Comparison of ENCODE assay signal across 1 cellular context in the genomic region with DNA sequence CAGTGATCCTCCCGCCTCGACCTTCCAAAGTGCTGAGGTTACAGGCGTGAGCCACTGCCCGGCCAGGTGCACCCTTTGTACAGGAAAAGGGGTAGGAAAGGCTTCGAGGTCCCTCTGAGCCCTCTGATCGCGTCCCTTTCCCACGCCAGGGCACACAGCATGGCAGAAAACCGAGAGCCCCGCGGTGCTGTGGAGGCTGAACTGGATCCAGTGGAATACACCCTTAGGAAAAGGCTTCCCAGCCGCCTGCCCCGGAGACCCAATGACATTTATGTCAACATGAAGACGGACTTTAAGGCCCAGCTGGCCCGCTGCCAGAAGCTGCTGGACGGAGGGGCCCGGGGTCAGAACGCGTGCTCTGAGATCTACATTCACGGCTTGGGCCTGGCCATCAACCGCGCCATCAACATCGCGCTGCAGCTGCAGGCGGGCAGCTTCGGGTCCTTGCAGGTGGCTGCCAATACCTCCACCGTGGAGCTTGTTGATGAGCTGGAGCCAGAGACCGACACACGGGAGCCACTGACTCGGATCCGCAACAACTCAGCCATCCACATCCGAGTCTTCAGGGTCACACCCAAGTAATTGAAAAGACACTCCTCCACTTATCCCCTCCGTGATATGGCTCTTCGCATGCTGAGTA.
A peak's percentile ranks its signal among the peaks of the same experiment; 100 is the strongest.
TF ChIP-seq lines count a peak whose summit lies in the region.

No MANE protein-coding gene starts in this region.

TF ChIP-seq in HepG2, 621 proteins besides CTCF, POLR2A, EP300 and RAD21 (continued from another document and continues in another):
- TF ChIP-seq, protein P1, sequence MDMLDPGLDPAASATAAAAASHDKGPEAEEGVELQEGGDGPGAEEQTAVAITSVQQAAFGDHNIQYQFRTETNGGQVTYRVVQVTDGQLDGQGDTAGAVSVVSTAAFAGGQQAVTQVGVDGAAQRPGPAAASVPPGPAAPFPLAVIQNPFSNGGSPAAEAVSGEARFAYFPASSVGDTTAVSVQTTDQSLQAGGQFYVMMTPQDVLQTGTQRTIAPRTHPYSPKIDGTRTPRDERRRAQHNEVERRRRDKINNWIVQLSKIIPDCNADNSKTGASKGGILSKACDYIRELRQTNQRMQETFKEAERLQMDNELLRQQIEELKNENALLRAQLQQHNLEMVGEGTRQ (IDR thresholded peaks at IDR 0.05; ENCODE audit: low read depth, low read length) = no peak
- TF ChIP-seq, protein P1 (CRISPR knock-in tag; IDR thresholded peaks at IDR 0.05; ENCODE audit: borderline replicate concordance) = no peak
- TF ChIP-seq, protein P2, sequence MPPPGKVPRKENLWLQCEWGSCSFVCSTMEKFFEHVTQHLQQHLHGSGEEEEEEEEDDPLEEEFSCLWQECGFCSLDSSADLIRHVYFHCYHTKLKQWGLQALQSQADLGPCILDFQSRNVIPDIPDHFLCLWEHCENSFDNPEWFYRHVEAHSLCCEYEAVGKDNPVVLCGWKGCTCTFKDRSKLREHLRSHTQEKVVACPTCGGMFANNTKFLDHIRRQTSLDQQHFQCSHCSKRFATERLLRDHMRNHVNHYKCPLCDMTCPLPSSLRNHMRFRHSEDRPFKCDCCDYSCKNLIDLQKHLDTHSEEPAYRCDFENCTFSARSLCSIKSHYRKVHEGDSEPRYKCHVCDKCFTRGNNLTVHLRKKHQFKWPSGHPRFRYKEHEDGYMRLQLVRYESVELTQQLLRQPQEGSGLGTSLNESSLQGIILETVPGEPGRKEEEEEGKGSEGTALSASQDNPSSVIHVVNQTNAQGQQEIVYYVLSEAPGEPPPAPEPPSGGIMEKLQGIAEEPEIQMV (CRISPR knock-in tag; IDR thresholded peaks at IDR 0.05; ENCODE audit: low read depth) = 0 out of 2 replicates have a peak, but pooled peaks have one; percentile 47
- TF ChIP-seq ZNF281 (CRISPR knock-in tag; IDR thresholded peaks at IDR 0.05; ENCODE audit: borderline replicate concordance) (no peak), HMGXB3 (CRISPR knock-in tag; IDR thresholded peaks at IDR 0.05; ENCODE audit: borderline replicate concordance) (no peak), KAT8 (CRISPR knock-in tag; IDR thresholded peaks at IDR 0.05) (no peak), HOXA7 (CRISPR knock-in tag; IDR thresholded peaks at IDR 0.05) (no peak), GPBP1L1 (CRISPR knock-in tag; IDR thresholded peaks at IDR 0.05) (no peak), ZNF296 (CRISPR knock-in tag; conservative IDR thresholded peaks at IDR 0.05) (no peak), ZNF687 (CRISPR knock-in tag; IDR thresholded peaks at IDR 0.05) (peak; percentile 91), ZNF136 (CRISPR knock-in tag; IDR thresholded peaks at IDR 0.05; ENCODE audit: low read depth) (no peak), TOPORS (CRISPR knock-in tag; IDR thresholded peaks at IDR 0.05) (peak; percentile 68; the same call in 1 of the 2 replicates), ZNF317 (CRISPR knock-in tag; IDR thresholded peaks at IDR 0.05) (0 out of 2 replicates have a peak, but pooled peaks have one; percentile 22), HOXA3 (CRISPR knock-in tag; IDR thresholded peaks at IDR 0.05) (peak; percentile 37; the same call in 1 of the 2 replicates), ZBTB7B (CRISPR knock-in tag; IDR thresholded peaks at IDR 0.05) (no peak), DDIT3 (CRISPR knock-in tag; IDR thresholded peaks at IDR 0.05) (no peak), MAX (IDR thresholded peaks at IDR 0.05) (peak; percentile 90), KMT2B (CRISPR knock-in tag; IDR thresholded peaks at IDR 0.05) (peak; percentile 22; the same call in 1 of the 2 replicates), ZNF740 (CRISPR knock-in tag; IDR thresholded peaks at IDR 0.05) (0 out of 2 replicates have a peak, but pooled peaks have one; percentile 52)
- TF ChIP-seq, protein P3, sequence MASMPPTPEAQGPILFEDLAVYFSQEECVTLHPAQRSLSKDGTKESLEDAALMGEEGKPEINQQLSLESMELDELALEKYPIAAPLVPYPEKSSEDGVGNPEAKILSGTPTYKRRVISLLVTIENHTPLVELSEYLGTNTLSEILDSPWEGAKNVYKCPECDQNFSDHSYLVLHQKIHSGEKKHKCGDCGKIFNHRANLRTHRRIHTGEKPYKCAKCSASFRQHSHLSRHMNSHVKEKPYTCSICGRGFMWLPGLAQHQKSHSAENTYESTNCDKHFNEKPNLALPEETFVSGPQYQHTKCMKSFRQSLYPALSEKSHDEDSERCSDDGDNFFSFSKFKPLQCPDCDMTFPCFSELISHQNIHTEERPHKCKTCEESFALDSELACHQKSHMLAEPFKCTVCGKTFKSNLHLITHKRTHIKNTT (CRISPR knock-in tag; IDR thresholded peaks at IDR 0.05) = no peak
- TF ChIP-seq, protein P4, sequence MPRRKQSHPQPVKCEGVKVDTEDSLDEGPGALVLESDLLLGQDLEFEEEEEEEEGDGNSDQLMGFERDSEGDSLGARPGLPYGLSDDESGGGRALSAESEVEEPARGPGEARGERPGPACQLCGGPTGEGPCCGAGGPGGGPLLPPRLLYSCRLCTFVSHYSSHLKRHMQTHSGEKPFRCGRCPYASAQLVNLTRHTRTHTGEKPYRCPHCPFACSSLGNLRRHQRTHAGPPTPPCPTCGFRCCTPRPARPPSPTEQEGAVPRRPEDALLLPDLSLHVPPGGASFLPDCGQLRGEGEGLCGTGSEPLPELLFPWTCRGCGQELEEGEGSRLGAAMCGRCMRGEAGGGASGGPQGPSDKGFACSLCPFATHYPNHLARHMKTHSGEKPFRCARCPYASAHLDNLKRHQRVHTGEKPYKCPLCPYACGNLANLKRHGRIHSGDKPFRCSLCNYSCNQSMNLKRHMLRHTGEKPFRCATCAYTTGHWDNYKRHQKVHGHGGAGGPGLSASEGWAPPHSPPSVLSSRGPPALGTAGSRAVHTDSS (CRISPR knock-in tag; conservative IDR thresholded peaks at IDR 0.05) = no peak
- TF ChIP-seq, protein P5, sequence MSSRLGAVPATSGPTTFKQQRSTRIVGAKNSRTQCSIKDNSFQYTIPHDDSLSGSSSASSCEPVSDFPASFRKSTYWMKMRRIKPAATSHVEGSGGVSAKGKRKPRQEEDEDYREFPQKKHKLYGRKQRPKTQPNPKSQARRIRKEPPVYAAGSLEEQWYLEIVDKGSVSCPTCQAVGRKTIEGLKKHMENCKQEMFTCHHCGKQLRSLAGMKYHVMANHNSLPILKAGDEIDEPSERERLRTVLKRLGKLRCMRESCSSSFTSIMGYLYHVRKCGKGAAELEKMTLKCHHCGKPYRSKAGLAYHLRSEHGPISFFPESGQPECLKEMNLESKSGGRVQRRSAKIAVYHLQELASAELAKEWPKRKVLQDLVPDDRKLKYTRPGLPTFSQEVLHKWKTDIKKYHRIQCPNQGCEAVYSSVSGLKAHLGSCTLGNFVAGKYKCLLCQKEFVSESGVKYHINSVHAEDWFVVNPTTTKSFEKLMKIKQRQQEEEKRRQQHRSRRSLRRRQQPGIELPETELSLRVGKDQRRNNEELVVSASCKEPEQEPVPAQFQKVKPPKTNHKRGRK (CRISPR knock-in tag; IDR thresholded peaks at IDR 0.05) = no peak
